21 cellular contexts compared by ENCODE assay signal in genomic region chr15:93212578-93212977, GRCh38.
DNase-seq lines count a peak whose midpoint lies in the region; ATAC-seq and TF ChIP-seq lines count a peak whose summit lies in the region.
"Had no signal": no experiment of that assay in that cellular context is flagged by ENCODE, and none has a peak within 500 bp of the region (broad histone marks: within the 10 kb centered on the region; RNA-seq: fewer than 3 reads in every experiment).

No MANE protein-coding gene starts in this region.

- H3K27ac ChIP-seq in left ventricle myocardium inferior (replicated peaks) (peak overlapping the region; percentile 82), neural progenitor cell (no peak overlapping the region), gastrocnemius medialis (peak overlapping the region; percentile 85 to 90 (median 87)), GM23248 (no peak overlapping the region)
- H3K27ac ChIP-seq: 22Rv1, BLaER1, C4-2B had no signal

- H3K9me3 ChIP-seq in left ventricle myocardium inferior (replicated peaks) (peaks cover 9% of the 10 kb centered on the region), neural progenitor cell (ENCODE audit: low read depth) (no peaks in the 10 kb centered on the region), gastrocnemius medialis (no peaks in the 10 kb centered on the region), GM23248 (ENCODE audit: low read depth) (no peaks in the 10 kb centered on the region)
- H3K9me3 ChIP-seq: Caco-2, HAP-1 had no signal

- intact Hi-C loops in left ventricle myocardium inferior (cut with micrococcal nuclease) = no loop called here
- intact Hi-C loops in left ventricle myocardium superior (cut with micrococcal nuclease) = no loop called here
- intact Hi-C loops in gastrocnemius medialis (cut with DNase I; ENCODE audit: low total_unique reads) = loop anchor here (2.0 to 10.0 kb wide), 5 partner anchors 184 to 590 kb away; no protein-coding TSS in a partner anchor

- in situ Hi-C loops in gastrocnemius medialis (cut with MboI; ENCODE audit: low sequenced_read_pairs in 4 of 4) (no loop called here), GM23248 (cut with MboI) (no loop called here)

- H3K4me2 ChIP-seq in neural progenitor cell = no peak overlapping the region
- H3K4me2 ChIP-seq in GM23248 (ENCODE audit: unreplicated experiment) = no peak overlapping the region
- H3K4me2 ChIP-seq: BLaER1 had no signal

- H3K27me3 Mint-ChIP-seq in neural progenitor cell (ENCODE audit: insufficient read depth, low read depth) = no peaks in the 10 kb centered on the region
- H3K27me3 Mint-ChIP-seq: B cell had no signal

- WGBS in GM23248 (ENCODE audit: low coverage in 1 of 2, low lambda C conversion rate in 2 of 2, missing lambda C conversion rate in 2 of 2), 2 experiments = 56 to 64% methylated on average over 5 of the region's 5 CpGs

- H3K79me2 ChIP-seq in neural progenitor cell (ENCODE audit: low read depth) = no peaks in the 10 kb centered on the region
- no peaks in the 10 kb centered on the region for H3K79me2 ChIP-seq in GM23248 (ENCODE audit: insufficient read depth)

- TF ChIP-seq POLR2A in gastrocnemius medialis (IDR thresholded peaks at IDR 0.05) = no peak

- DNase-seq in left ventricle myocardium inferior = no peak
- no peak for DNase-seq in left ventricle myocardium superior
- no peak for DNase-seq in neural progenitor cell (ENCODE audit: low spot score)
- no peak for DNase-seq in gastrocnemius medialis
- no peak for DNase-seq in GM23248
- no peak for DNase-seq in NOMO-1 (lab: John Stamatoyannopoulos, UW; ENCODE audit: unreplicated experiment in 2 of 2)
- DNase-seq: Caco-2; CD4-positive, CD25-positive, alpha-beta regulatory T cell; CD8-positive, alpha-beta T cell; DMS153; DMS79; EL; GDM1; GOT3; HFFc6 had no signal

- H3K27ac Mint-ChIP-seq in neural progenitor cell = peak overlapping the region; percentile 83
- H3K27ac Mint-ChIP-seq: B cell; CD4-positive, CD25-positive, alpha-beta regulatory T cell; CD8-positive, alpha-beta T cell; HFFc6 had no signal

- no peaks in the 10 kb centered on the region for H3F3A ChIP-seq in neural progenitor cell (ENCODE audit: low read depth)
- no peaks in the 10 kb centered on the region for H3F3A ChIP-seq in GM23248 (ENCODE audit: insufficient read depth)

- H3K27me3 ChIP-seq in left ventricle myocardium inferior (ENCODE audit: low read depth) (no peaks in the 10 kb centered on the region), neural progenitor cell (no peaks in the 10 kb centered on the region), gastrocnemius medialis (no peaks in the 10 kb centered on the region), GM23248 (replicated peaks; ENCODE audit: insufficient read depth) (no peaks in the 10 kb centered on the region)
- H3K27me3 ChIP-seq: BLaER1 had no signal

- H2AFZ ChIP-seq in neural progenitor cell (replicated peaks) (no peak overlapping the region), GM23248 (no peak overlapping the region)

- no peak overlapping the region for H3K9ac ChIP-seq in neural progenitor cell
- no peak overlapping the region for H3K9ac ChIP-seq in GM23248
- H3K9ac ChIP-seq: BLaER1 had no signal

- H3K36me3 Mint-ChIP-seq in neural progenitor cell = peaks cover 3% of the 10 kb centered on the region
- H3K36me3 Mint-ChIP-seq: CD4-positive, CD25-positive, alpha-beta regulatory T cell; CD8-positive, alpha-beta T cell had no signal

- H3K4me3 ChIP-seq in left ventricle myocardium inferior (no peak overlapping the region), neural progenitor cell (no peak overlapping the region), gastrocnemius medialis (no peak overlapping the region), GM23248 (no peak overlapping the region)
- H3K4me3 ChIP-seq: BLaER1, GM12878, HAP-1 had no signal

- peaks cover 10% of the 10 kb centered on the region for H3K4me1 Mint-ChIP-seq in neural progenitor cell
- H3K4me1 Mint-ChIP-seq: B cell; CD4-positive, CD25-positive, alpha-beta regulatory T cell had no signal

- peaks cover 9% of the 10 kb centered on the region for H3K9me3 Mint-ChIP-seq in neural progenitor cell
- H3K9me3 Mint-ChIP-seq: CD4-positive, CD25-positive, alpha-beta regulatory T cell; CD8-positive, alpha-beta T cell had no signal

- H3K36me3 ChIP-seq in left ventricle myocardium inferior (no peaks in the 10 kb centered on the region), neural progenitor cell (no peaks in the 10 kb centered on the region), gastrocnemius medialis (no peaks in the 10 kb centered on the region), GM23248 (ENCODE audit: low read depth) (no peaks in the 10 kb centered on the region)
- H3K36me3 ChIP-seq: BLaER1, HAP-1 had no signal

- H4K20me1 ChIP-seq in neural progenitor cell (ENCODE audit: low read depth) = no peaks in the 10 kb centered on the region
- no peaks in the 10 kb centered on the region for H4K20me1 ChIP-seq in GM23248 (ENCODE audit: insufficient read depth)
- H4K20me1 ChIP-seq: BLaER1 had no signal

- no peaks in the 10 kb centered on the region for H3K9me2 ChIP-seq in GM23248 (ENCODE audit: insufficient read depth)

- H3K4me3 Mint-ChIP-seq in neural progenitor cell = no peak overlapping the region
- H3K4me3 Mint-ChIP-seq: B cell; CD4-positive, CD25-positive, alpha-beta regulatory T cell; CD8-positive, alpha-beta T cell; HFFc6 had no signal

- ATAC-seq in left ventricle myocardium superior (no peak), gastrocnemius medialis (no peak)
- ATAC-seq: CD8-positive, alpha-beta T cell; GM12878 had no signal

- H3K4me1 ChIP-seq in left ventricle myocardium inferior = peaks cover 29% of the 10 kb centered on the region
- peaks cover 12% of the 10 kb centered on the region for H3K4me1 ChIP-seq in neural progenitor cell
- peaks cover 25 to 61% of the 10 kb centered on the region in 2 donors for H3K4me1 ChIP-seq in gastrocnemius medialis
- no peaks in the 10 kb centered on the region for H3K4me1 ChIP-seq in GM23248 (ENCODE audit: insufficient read depth)
- H3K4me1 ChIP-seq: Caco-2, HAP-1 had no signal

- TF ChIP-seq CTCF in left ventricle myocardium inferior (IDR thresholded peaks at IDR 0.05; ENCODE audit: borderline replicate concordance) = no peak
- no peak for TF ChIP-seq CTCF in neural progenitor cell (IDR thresholded peaks at IDR 0.05)
- TF ChIP-seq CTCF in gastrocnemius medialis (IDR thresholded peaks at IDR 0.05 in 4 of 5, conservative IDR thresholded peaks at IDR 0.05 in 1 of 5) = no peak

Comparison
In these comparisons a context has a peak if more than half of its experiments do, and no peak if none do; other contexts are left out.
1. H3K27ac ChIP-seq: peak in left ventricle myocardium inferior (single experiment) and gastrocnemius medialis (4 of 4); none in neural progenitor cell (single experiment) and GM23248 (single experiment).